ENCODE assay signal across 1 cellular context in the genomic region with DNA sequence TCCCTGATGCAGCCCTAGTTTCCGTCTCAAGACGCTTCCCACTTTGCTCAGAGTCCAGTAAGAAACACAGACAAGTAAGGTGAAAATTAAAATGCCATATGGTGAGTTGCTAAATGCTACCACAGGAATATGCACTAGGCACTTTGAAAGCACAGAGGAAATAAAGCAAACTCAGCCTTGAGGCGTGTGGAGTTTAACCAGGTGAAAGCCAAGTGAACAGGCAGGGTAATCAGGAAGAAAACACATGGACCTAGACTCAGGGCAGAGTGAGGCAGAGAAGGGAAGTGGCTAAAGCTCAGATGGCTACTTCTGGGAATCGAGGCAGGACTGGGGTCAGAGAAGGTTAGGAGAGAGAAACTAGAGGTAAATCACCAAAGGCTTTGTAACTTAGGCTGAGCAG.
TF ChIP-seq lines count a peak whose summit lies in the region.

No MANE protein-coding gene starts in this region.

TF ChIP-seq in H1, 55 proteins besides CTCF, POLR2A, EP300 and RAD21:
- TF ChIP-seq, protein P1, sequence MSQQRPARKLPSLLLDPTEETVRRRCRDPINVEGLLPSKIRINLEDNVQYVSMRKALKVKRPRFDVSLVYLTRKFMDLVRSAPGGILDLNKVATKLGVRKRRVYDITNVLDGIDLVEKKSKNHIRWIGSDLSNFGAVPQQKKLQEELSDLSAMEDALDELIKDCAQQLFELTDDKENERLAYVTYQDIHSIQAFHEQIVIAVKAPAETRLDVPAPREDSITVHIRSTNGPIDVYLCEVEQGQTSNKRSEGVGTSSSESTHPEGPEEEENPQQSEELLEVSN (IDR thresholded peaks at IDR 0.05) = no peak
- no peak for TF ChIP-seq BCL11A (IDR thresholded peaks at IDR 0.05; ENCODE audit: low read depth in 2 of 2, low read length in 2 of 2)
- no peak for TF ChIP-seq MAFK (IDR thresholded peaks at IDR 0.05; ENCODE audit: low read depth, low read length)
- no peak for TF ChIP-seq RBBP5 (IDR thresholded peaks at IDR 0.05; ENCODE audit: borderline replicate concordance, low read depth, low read length)
- no peak for TF ChIP-seq CBX5 (IDR thresholded peaks at IDR 0.05; ENCODE audit: low read depth, low read length)
- no peak for TF ChIP-seq HDAC2 (IDR thresholded peaks at IDR 0.05; ENCODE audit: borderline replicate concordance in 1 of 2, low read depth in 2 of 2, low read length in 2 of 2)
- TF ChIP-seq TBP (IDR thresholded peaks at IDR 0.05; ENCODE audit: low read depth, low read length) = no peak
- TF ChIP-seq, protein P2, sequence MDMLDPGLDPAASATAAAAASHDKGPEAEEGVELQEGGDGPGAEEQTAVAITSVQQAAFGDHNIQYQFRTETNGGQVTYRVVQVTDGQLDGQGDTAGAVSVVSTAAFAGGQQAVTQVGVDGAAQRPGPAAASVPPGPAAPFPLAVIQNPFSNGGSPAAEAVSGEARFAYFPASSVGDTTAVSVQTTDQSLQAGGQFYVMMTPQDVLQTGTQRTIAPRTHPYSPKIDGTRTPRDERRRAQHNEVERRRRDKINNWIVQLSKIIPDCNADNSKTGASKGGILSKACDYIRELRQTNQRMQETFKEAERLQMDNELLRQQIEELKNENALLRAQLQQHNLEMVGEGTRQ (IDR thresholded peaks at IDR 0.05; ENCODE audit: low read length) = no peak
- TF ChIP-seq RNF2 (IDR thresholded peaks at IDR 0.05; ENCODE audit: borderline replicate concordance, low read depth, low read length, missing control alignments, poor library complexity, severe bottlenecking) = no peak
- no peak for TF ChIP-seq SIN3A (conservative IDR thresholded peaks at IDR 0.05 in 1 of 2, IDR thresholded peaks at IDR 0.05 in 1 of 2; ENCODE audit: low read depth in 1 of 2, low read length in 2 of 2)
- no peak for TF ChIP-seq KDM4A (IDR thresholded peaks at IDR 0.05; ENCODE audit: low read depth, low read length, severe bottlenecking)
- no peak for TF ChIP-seq BRCA1 (IDR thresholded peaks at IDR 0.05; ENCODE audit: low read depth, low read length)
- no peak for TF ChIP-seq SP1 (IDR thresholded peaks at IDR 0.05; ENCODE audit: low read depth, low read length)
- TF ChIP-seq TCF12 (IDR thresholded peaks at IDR 0.05; ENCODE audit: low read depth, low read length) = no peak
- no peak for TF ChIP-seq NANOG (IDR thresholded peaks at IDR 0.05; ENCODE audit: insufficient read depth, low read depth, low read length, poor library complexity, severe bottlenecking)
- TF ChIP-seq GTF2F1 (IDR thresholded peaks at IDR 0.05; ENCODE audit: borderline replicate concordance, low read depth, low read length) = no peak
